ENCODE assay signal across 8 cellular contexts in the genomic region with DNA sequence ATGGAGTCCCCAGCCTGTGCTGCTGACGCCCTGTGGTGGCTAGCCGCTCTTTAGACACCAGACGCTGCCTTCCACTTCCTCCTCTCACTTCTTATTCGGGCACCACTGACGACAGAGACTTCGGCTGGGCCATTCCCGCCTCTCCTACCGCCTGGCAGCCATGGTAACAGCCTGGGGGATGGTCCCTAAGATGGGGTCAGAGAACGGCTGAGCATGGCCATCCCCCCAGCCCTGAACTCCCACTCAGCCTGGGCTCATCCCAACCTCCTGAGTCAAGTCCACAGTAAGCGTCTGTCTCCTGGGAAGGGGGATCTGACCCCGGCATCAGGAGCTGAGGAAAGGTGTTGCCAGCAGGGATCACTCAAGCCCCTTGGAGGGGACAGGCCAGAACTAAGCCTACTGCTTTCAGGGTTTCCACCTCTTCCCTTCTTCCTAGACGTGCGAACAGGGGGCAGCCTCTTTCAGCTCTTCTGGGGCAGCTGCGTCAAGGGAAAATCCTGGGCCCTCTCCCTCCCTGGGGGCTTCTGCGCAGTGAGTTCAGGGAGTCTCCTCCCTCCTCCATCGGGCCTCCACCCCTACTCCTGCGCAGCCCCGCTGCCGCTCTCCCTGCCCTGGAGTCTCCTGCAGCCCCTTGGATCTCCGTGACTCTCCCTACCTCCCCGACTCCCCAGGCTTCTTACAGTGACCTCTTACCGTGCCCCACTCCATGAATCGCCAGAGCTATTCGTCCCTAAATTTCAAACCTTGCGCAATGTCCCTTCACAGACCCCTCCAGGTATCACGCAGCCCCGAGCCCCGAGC. TPM values are rescaled to one million over a fixed set of nuclear protein-coding genes. Genes with fewer than 3 reads are reported as not detected.
A peak's percentile ranks its signal among the peaks of the same experiment; 100 is the strongest.
DNase-seq lines count a peak whose midpoint lies in the region; ATAC-seq, FAIRE-seq and TF ChIP-seq lines count a peak whose summit lies in the region.

No MANE protein-coding gene starts in this region.

- CTCF ChIA-PET in activated CD8-positive, alpha-beta memory T cell treated with anti-CD3 and anti-CD28 coated beads, Interleukin-2, amount 10 ng/mL, durations not matched to agents 7 days and 5 days (lab: Charles Lee): interaction anchor here (1.2 to 6.1 kb wide), 6 partner anchors 9 to 76 kb away, joined by 3 to 197 read pairs (median 4); a partner anchor contains a TSS

- TF ChIP-seq EP300 in gastroesophageal sphincter (IDR thresholded peaks at IDR 0.05): no peak

- H3K27ac ChIP-seq in gastroesophageal sphincter (peak overlapping the region in 3 of 4 donors; percentile 87 to 89 (median 89)), pancreas (peak overlapping the region in 2 of 4 donors; percentile 59 to 71)

- no peak for FAIRE-seq in pancreas (lab: Jason Lieb, UNC)
- FAIRE-seq in H54 (lab: Jason Lieb, UNC): no peak

- H3K9me3 ChIP-seq in gastroesophageal sphincter: no peaks in the 10 kb centered on the region
- H3K9me3 ChIP-seq in pancreas: no peaks in the 10 kb centered on the region

- H3K27me3 Mint-ChIP-seq in activated CD8-positive, alpha-beta memory T cell treated with anti-CD3 and anti-CD28 coated beads, Interleukin-2, amount 10 ng/mL, durations not matched to agents 7 days and 5 days: peaks cover 45% of the 10 kb centered on the region

- TF ChIP-seq POLR2A in gastroesophageal sphincter (IDR thresholded peaks at IDR 0.05) (no peak), H54 (IDR thresholded peaks at IDR 0.05; ENCODE audit: low read depth, low read length) (no peak)

- peaks cover 0 to 70% (median 13%) of the 10 kb centered on the region in 3 donors for H3K4me1 ChIP-seq in gastroesophageal sphincter
- peaks cover 0 to 7% (median 0%) of the 10 kb centered on the region in 3 donors for H3K4me1 ChIP-seq in pancreas

- H3K36me3 Mint-ChIP-seq in activated CD8-positive, alpha-beta memory T cell treated with anti-CD3 and anti-CD28 coated beads, Interleukin-2, amount 10 ng/mL, durations not matched to agents 7 days and 5 days: no peaks in the 10 kb centered on the region

- H3K27me3 ChIP-seq in gastroesophageal sphincter (peaks cover 31% of the 10 kb centered on the region), pancreas (no peaks in the 10 kb centered on the region)

- ATAC-seq in activated CD8-positive, alpha-beta memory T cell treated with anti-CD3 and anti-CD28 coated beads, Interleukin-2, amount 10 ng/mL, durations not matched to agents 7 days and 5 days: no peak
- peak; percentile 68 for ATAC-seq in HG03060 (IDR thresholded peaks at IDR 0.05; ENCODE audit: low read depth, unreplicated experiment)
- no peak for ATAC-seq in gastroesophageal sphincter
- peak; percentile 6 to 34 (median 22) for ATAC-seq in pancreas

- H3K4me3 ChIP-seq in gastroesophageal sphincter (peak overlapping the region; percentile 35 to 85), pancreas (peak overlapping the region; percentile 54 to 74 (median 65))

- H3K4me1 Mint-ChIP-seq in activated CD8-positive, alpha-beta memory T cell treated with anti-CD3 and anti-CD28 coated beads, Interleukin-2, amount 10 ng/mL, durations not matched to agents 7 days and 5 days: peaks cover 9% of the 10 kb centered on the region

- DNase-seq in activated CD8-positive, alpha-beta memory T cell treated with anti-CD3 and anti-CD28 coated beads, Interleukin-2, amount 10 ng/mL, durations not matched to agents 7 days and 5 days: no peak
- DNase-seq in activated CD8-positive, alpha-beta memory T cell treated with anti-CD3 and anti-CD28 coated beads, Interleukin-2, amount 50 U/mL, for 4 hours: no peak
- DNase-seq in SKM-1 (lab: John Stamatoyannopoulos, UW; ENCODE audit: unreplicated experiment) (peak; percentile 41), pancreas (peak in 3 of 6 donors; percentile 23 to 67 (median 60)), H54 (ENCODE audit: insufficient read length, low spot score) (no peak), GF-D8 (lab: John Stamatoyannopoulos, UW) (no peak)

- H3K27ac Mint-ChIP-seq in activated CD8-positive, alpha-beta memory T cell treated with anti-CD3 and anti-CD28 coated beads, Interleukin-2, amount 10 ng/mL, durations not matched to agents 7 days and 5 days: no peak overlapping the region

- peak overlapping the region; percentile 66 for H3K4me3 Mint-ChIP-seq in activated CD8-positive, alpha-beta memory T cell treated with anti-CD3 and anti-CD28 coated beads, Interleukin-2, amount 10 ng/mL, durations not matched to agents 7 days and 5 days

- TF ChIP-seq CTCF in gastroesophageal sphincter (IDR thresholded peaks at IDR 0.05): no peak
- no peak for TF ChIP-seq CTCF in pancreas (IDR thresholded peaks at IDR 0.05)

- 25 to 60% methylated on average over 1 to 13 of the region's 28 CpGs for WGBS in gastroesophageal sphincter (ENCODE audit: low coverage in 1 of 2), 2 donors
- WGBS in pancreas, 2 donors: 37 to 39% methylated on average over 26 to 28 of the region's 28 CpGs

- intact Hi-C loops in pancreas (cut with DNase I): no loop called here

- H3K36me3 ChIP-seq in gastroesophageal sphincter (peaks cover 0 to 8% of the 10 kb centered on the region in 2 donors), pancreas (peaks cover 0 to 1% (median 0%) of the 10 kb centered on the region in 3 donors)

- H3K9me3 Mint-ChIP-seq in activated CD8-positive, alpha-beta memory T cell treated with anti-CD3 and anti-CD28 coated beads, Interleukin-2, amount 10 ng/mL, durations not matched to agents 7 days and 5 days (ENCODE audit: low read depth): no peaks in the 10 kb centered on the region

RNA-seq across cellular contexts. Expression of a gene that starts 0.6 kb away (rescaled TPM):
- total RNA-seq in activated CD8-positive, alpha-beta memory T cell treated with anti-CD3 and anti-CD28 coated beads, Interleukin-2, amount 10 ng/mL, durations not matched to agents 7 days and 5 days: 1 to 10 TPM; 1.8 to 2.2 TPM
- 10 to 100 TPM; 11.8 to 18.0 (median 16.1) TPM for total RNA-seq in gastroesophageal sphincter
- 10 to 100 TPM in 3 of 6 donors, 1 to 10 TPM in 3; 7.1 to 18.0 (median 11.0) TPM for total RNA-seq in pancreas
- 10 to 100 TPM; 25.4 to 51.6 TPM for polyA plus RNA-seq in pancreas

RNA-seq across cellular contexts. Expression of a gene that starts 45.1 kb away (rescaled TPM):
- 10 to 100 TPM in 1 of 2 experiments, 1 to 10 TPM in 1; 8.4 to 41.8 TPM for total RNA-seq in activated CD8-positive, alpha-beta memory T cell treated with anti-CD3 and anti-CD28 coated beads, Interleukin-2, amount 10 ng/mL, durations not matched to agents 7 days and 5 days
- total RNA-seq in gastroesophageal sphincter: 10 to 100 TPM; 29.9 to 67.2 (median 35.2) TPM
- total RNA-seq in pancreas: 10 to 100 TPM; 11.7 to 55.2 (median 22.0) TPM
- 10 to 100 TPM; 76.4 to 85.4 TPM for polyA plus RNA-seq in pancreas

RNA-seq across cellular contexts. Expression of a gene that starts 54.6 kb away (rescaled TPM):
- 1 to 10 TPM; 3.5 to 4.3 TPM for total RNA-seq in activated CD8-positive, alpha-beta memory T cell treated with anti-CD3 and anti-CD28 coated beads, Interleukin-2, amount 10 ng/mL, durations not matched to agents 7 days and 5 days
- 10 to 100 TPM in 2 of 4 donors, 1 to 10 TPM in 2; 6.5 to 17.9 (median 10.5) TPM for total RNA-seq in gastroesophageal sphincter
- total RNA-seq in pancreas: 10 to 100 TPM; 24.2 to 31.4 (median 27.8) TPM
- 10 to 100 TPM; 16.0 to 22.4 TPM for polyA plus RNA-seq in pancreas

Comparison
In these comparisons a context has a peak if more than half of its experiments do, and no peak if none do; other contexts are left out.
1. ATAC-seq: peak in HG03060 (single experiment) and pancreas (4 of 4); none in activated CD8-positive, alpha-beta memory T cell treated with anti-CD3 and anti-CD28 coated beads, Interleukin-2, amount 10 ng/mL, durations not matched to agents 7 days and 5 days (single experiment) and gastroesophageal sphincter (single experiment).